Comparison of ENCODE assay signal across 33 cellular contexts in the genomic region with DNA sequence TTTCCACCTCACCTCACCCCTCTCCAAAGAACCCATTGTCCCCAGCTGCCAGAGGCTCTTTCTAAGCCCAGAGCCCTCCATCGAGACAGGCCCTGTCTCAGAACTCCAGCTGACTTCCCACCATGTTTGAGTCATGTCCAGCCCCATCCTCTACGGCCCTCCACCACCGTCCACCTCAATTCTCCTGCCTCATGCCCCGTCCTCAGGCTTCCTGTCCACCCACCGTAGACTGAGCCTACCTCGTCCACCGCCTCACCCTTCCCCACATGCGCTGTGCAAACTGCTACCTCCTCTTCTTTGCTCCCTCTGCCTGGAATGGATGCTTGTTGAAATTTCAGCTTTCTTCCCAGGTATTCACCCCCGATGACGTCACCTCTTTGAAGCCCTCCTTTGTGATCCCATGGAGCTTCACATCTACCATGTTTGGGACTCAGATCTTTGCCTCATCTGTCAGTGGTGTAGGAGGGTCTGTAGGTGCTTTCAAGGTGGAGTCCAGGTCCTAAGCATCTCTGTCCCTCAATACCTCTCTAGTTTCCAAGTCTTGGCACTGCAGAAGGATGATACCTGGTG.
"Had no signal": no experiment of that assay in that cellular context is flagged by ENCODE, and none has a peak within 500 bp of the region (broad histone marks: within the 10 kb centered on the region; RNA-seq: fewer than 3 reads in every experiment).

No MANE protein-coding gene starts in this region.

- H3K9me3 Mint-ChIP-seq: activated B cell treated with CpG ODN at 0.5 μM for 24 hours; activated CD8-positive, alpha-beta T cell treated with anti-CD3 and anti-CD28 coated beads for 36 hours; activated T-cell treated with anti-CD3 and anti-CD28 coated beads, Interleukin-2, amount 50 U/mL, for 4 hours; activated T-helper 17 cell treated with anti-CD3 and anti-CD28 coated beads, Interleukin-2, amount 50 U/mL, for 72 hours; central memory CD8-positive, alpha-beta T cell; dendritic cell treated with granulocyte-macrophage colony-stimulating factor and Interleukin-4, amounts not matched to agents 40 ng/mL and 50 ng/mL, for 4 days; endodermal cell; T-cell; T-helper 1 cell treated with Interleukin-12 subunit alpha and Interleukin-12 subunit beta and Interleukin-4 antibody, amounts not matched to agents 30 μg/mL and 1 μg/mL, for 36 hours; T-helper 2 cell treated with Interferon-gamma antibody and Interleukin-4, amounts not matched to agents 5 μg/mL and 100 μg/mL, for 36 hours had no signal

- H3K27me3 Mint-ChIP-seq: T-cell had no signal

- DNase-seq: activated B cell treated with CpG ODN at 0.5 μM for 24 hours; activated CD4-positive, alpha-beta T cell treated with anti-CD3 and anti-CD28 coated beads for 48 hours; activated CD4-positive, alpha-beta T cell treated with anti-CD3 and anti-CD28 coated beads, Interleukin-2, amount 50 U/mL, for 1 hour; activated CD4-positive, alpha-beta T cell treated with anti-CD3 and anti-CD28 coated beads, Interleukin-2, amount 50 U/mL, for 48 hours; activated CD8-positive, alpha-beta memory T cell treated with anti-CD3 and anti-CD28 coated beads for 24 hours; activated CD8-positive, alpha-beta T cell treated with anti-CD3 and anti-CD28 coated beads for 36 hours; activated effector memory CD4-positive, alpha-beta T cell treated with Interleukin-2 at 50 U/mL for 16 hours; activated gamma-delta T cell treated with Interleukin-2 at 50 U/mL for 16 hours; activated naive CD4-positive, alpha-beta T cell treated with anti-CD3 and anti-CD28 coated beads, Interleukin-2, amount 50 U/mL, for 16 hours; activated naive CD4-positive, alpha-beta T cell treated with Interleukin-2 at 50 U/mL for 16 hours; activated T-cell treated with anti-CD3 and anti-CD28 coated beads, Interleukin-2, amount 50 U/mL, for 4 hours; amniotic stem cell; anterior cingulate cortex; brain microvascular endothelial cell; dorsolateral prefrontal cortex; effector memory CD4-positive, alpha-beta T cell; endodermal cell; foreskin fibroblast; T-cell; T1000; WERI-Rb-1 had no signal

- H3K36me3 Mint-ChIP-seq: activated naive CD8-positive, alpha-beta T cell; T-cell had no signal

- H3K4me3 Mint-ChIP-seq: activated B cell treated with CpG ODN at 0.5 μM for 24 hours; activated CD8-positive, alpha-beta T cell treated with anti-CD3 and anti-CD28 coated beads for 36 hours; activated naive CD8-positive, alpha-beta T cell; activated T-cell treated with anti-CD3 and anti-CD28 coated beads, Interleukin-2, amount 50 U/mL, for 4 hours; activated T-helper 17 cell treated with anti-CD3 and anti-CD28 coated beads, Interleukin-2, amount 50 U/mL, for 72 hours; central memory CD8-positive, alpha-beta T cell; dendritic cell treated with granulocyte-macrophage colony-stimulating factor and Interleukin-4, amounts not matched to agents 40 ng/mL and 50 ng/mL, for 4 days; endodermal cell; T-cell; T-helper 1 cell treated with Interleukin-12 subunit alpha and Interleukin-12 subunit beta and Interleukin-4 antibody, amounts not matched to agents 30 μg/mL and 1 μg/mL, for 36 hours; T-helper 2 cell treated with Interferon-gamma antibody and Interleukin-4, amounts not matched to agents 5 μg/mL and 100 μg/mL, for 36 hours had no signal

- H3K27ac ChIP-seq: brain microvascular endothelial cell, coronary artery, dorsolateral prefrontal cortex, WERI-Rb-1 had no signal

- H3K4me1 Mint-ChIP-seq: activated B cell treated with CpG ODN at 0.5 μM for 24 hours; central memory CD8-positive, alpha-beta T cell; T-cell had no signal

- H3K27ac Mint-ChIP-seq: activated B cell treated with CpG ODN at 0.5 μM for 24 hours; activated CD8-positive, alpha-beta T cell treated with anti-CD3 and anti-CD28 coated beads for 36 hours; activated naive CD8-positive, alpha-beta T cell; activated T-helper 17 cell treated with anti-CD3 and anti-CD28 coated beads, Interleukin-2, amount 50 U/mL, for 72 hours; dendritic cell treated with granulocyte-macrophage colony-stimulating factor and Interleukin-4, amounts not matched to agents 40 ng/mL and 50 ng/mL, for 4 days; endodermal cell; T-cell; T-helper 1 cell treated with Interleukin-12 subunit alpha and Interleukin-12 subunit beta and Interleukin-4 antibody, amounts not matched to agents 30 μg/mL and 1 μg/mL, for 36 hours; T-helper 2 cell treated with Interferon-gamma antibody and Interleukin-4, amounts not matched to agents 5 μg/mL and 100 μg/mL, for 36 hours had no signal

- FAIRE-seq: astrocyte, bronchial epithelial cell, frontal cortex had no signal

- H3K36me3 ChIP-seq: brain microvascular endothelial cell, WERI-Rb-1 had no signal

- ATAC-seq: activated CD4-positive, CD25-positive, alpha-beta regulatory T cell treated with anti-CD3 and anti-CD28 coated beads, Interleukin-2, amount 50 U/mL, for 24 hours; activated CD8-positive, alpha-beta T cell treated with anti-CD3 and anti-CD28 coated beads for 36 hours; activated T-cell treated with anti-CD3 and anti-CD28 coated beads, Interleukin-2, amount 50 U/mL, for 4 hours; activated T-helper 17 cell treated with anti-CD3 and anti-CD28 coated beads, Interleukin-2, amount 50 U/mL, for 72 hours; esophagus mucosa; T-cell had no signal

- H3K4me3 ChIP-seq: coronary artery, dorsolateral prefrontal cortex had no signal
